ENCODE assay signal across 1 cellular context in the genomic region with DNA sequence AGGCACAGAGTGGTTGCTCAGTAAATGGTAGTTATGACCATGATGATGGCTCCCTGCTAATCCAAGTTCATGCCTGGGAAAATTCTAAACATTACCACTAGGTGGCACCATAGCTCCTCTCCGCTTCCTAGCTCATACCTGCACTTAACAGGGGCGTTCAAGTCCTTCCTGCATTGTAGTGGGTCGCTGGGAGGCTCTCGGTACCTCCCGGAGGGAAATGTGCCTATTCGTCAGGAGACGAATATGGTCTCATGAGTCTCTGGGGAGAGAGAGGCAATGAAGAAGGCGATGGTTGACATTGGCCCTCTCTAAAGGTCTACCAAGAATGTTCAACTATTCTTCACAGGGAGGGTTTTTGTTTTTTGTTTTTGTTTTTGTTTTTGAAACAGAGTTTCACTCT.
TF ChIP-seq lines count a peak whose summit lies in the region.

No MANE protein-coding gene starts in this region.

TF ChIP-seq in liver, 16 proteins besides CTCF, POLR2A, EP300 and RAD21 (continued from another document):
- TF ChIP-seq, protein P1, sequence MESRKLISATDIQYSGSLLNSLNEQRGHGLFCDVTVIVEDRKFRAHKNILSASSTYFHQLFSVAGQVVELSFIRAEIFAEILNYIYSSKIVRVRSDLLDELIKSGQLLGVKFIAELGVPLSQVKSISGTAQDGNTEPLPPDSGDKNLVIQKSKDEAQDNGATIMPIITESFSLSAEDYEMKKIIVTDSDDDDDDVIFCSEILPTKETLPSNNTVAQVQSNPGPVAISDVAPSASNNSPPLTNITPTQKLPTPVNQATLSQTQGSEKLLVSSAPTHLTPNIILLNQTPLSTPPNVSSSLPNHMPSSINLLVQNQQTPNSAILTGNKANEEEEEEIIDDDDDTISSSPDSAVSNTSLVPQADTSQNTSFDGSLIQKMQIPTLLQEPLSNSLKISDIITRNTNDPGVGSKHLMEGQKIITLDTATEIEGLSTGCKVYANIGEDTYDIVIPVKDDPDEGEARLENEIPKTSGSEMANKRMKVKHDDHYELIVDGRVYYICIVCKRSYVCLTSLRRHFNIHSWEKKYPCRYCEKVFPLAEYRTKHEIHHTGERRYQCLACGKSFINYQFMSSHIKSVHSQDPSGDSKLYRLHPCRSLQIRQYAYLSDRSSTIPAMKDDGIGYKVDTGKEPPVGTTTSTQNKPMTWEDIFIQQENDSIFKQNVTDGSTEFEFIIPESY (IDR thresholded peaks at IDR 0.05), result no peak
TF ChIP-seq in liver: peak in this region for 0.
